Comparison of ENCODE assay signal across 16 cellular contexts in the genomic region with DNA sequence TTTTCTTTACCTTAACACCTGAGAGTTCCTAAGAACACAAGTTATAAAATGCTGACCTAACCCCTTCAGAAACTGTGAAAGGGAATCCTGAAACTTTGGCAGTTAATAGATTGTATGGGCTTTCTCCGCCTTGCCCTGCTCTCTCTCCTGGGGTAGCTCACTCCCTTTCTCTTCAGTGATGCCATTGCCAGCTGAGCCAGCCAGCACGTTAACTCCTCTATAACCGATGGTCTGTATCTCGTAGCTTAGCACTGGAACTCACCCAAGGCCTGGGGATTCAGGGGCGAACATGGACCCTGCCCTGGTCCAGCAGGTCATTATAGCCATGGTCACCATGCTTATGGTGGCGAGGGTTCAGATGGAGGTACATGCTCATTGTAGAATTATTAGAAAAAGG. TPM values are rescaled to one million over a fixed set of nuclear protein-coding genes. Genes with fewer than 3 reads are reported as not detected.
DNase-seq lines count a peak whose midpoint lies in the region; ATAC-seq and TF ChIP-seq lines count a peak whose summit lies in the region.
"Had no signal": no experiment of that assay in that cellular context is flagged by ENCODE, and none has a peak within 500 bp of the region (broad histone marks: within the 10 kb centered on the region; RNA-seq: fewer than 3 reads in every experiment).

No MANE protein-coding gene starts in this region.

- H3K9me3 Mint-ChIP-seq in activated T-cell treated with anti-CD3 and anti-CD28 coated beads, Interleukin-2, amount 50 U/mL, for 24 hours, result no peaks in the 10 kb centered on the region
- no peaks in the 10 kb centered on the region for H3K9me3 Mint-ChIP-seq in activated T-helper 17 cell treated with anti-CD3 and anti-CD28 coated beads, Interleukin-2, amount 50 U/mL, for 72 hours
- H3K9me3 Mint-ChIP-seq in HFFc6, result no peaks in the 10 kb centered on the region
- H3K9me3 Mint-ChIP-seq: endodermal cell had no signal

- ATAC-seq in activated T-helper 17 cell treated with anti-CD3 and anti-CD28 coated beads, Interleukin-2, amount 50 U/mL, for 72 hours (replicated peaks), result no peak
- ATAC-seq in GM19463 (IDR thresholded peaks at IDR 0.05; ENCODE audit: unreplicated experiment), result no peak
- ATAC-seq: A549 had no signal

- H3K27ac Mint-ChIP-seq in activated T-cell treated with anti-CD3 and anti-CD28 coated beads, Interleukin-2, amount 50 U/mL, for 24 hours, result peak overlapping the region; percentile 80
- peak overlapping the region; percentile 6 for H3K27ac Mint-ChIP-seq in activated T-helper 17 cell treated with anti-CD3 and anti-CD28 coated beads, Interleukin-2, amount 50 U/mL, for 72 hours
- no peak overlapping the region for H3K27ac Mint-ChIP-seq in HFFc6

- DNase-seq in activated T-cell treated with anti-CD3 and anti-CD28 coated beads, Interleukin-2, amount 50 U/mL, for 24 hours, result no peak
- no peak for DNase-seq in activated T-cell treated with anti-CD3 and anti-CD28 coated beads, Interleukin-2, amount 50 U/mL, for 1 hour
- peak; percentile 43 for DNase-seq in medulla oblongata (ENCODE audit: extremely low spot score)
- peak in 4 of 49 donors; percentile 19 to 30 (median 22) for DNase-seq in substantia nigra (lab: John Stamatoyannopoulos, UW)
- DNase-seq in HFFc6, result no peak
- DNase-seq in NCI-H1105 (lab: John Stamatoyannopoulos, UW), result no peak
- DNase-seq: activated CD4-positive, alpha-beta T cell treated with anti-CD3 and anti-CD28 coated beads, Interleukin-2, amount 50 U/mL, for 48 hours; activated gamma-delta T cell; endodermal cell; GDM1; ovary; SIG-M5; stimulated activated CD4-positive, alpha-beta T cell treated with anti-CD3 and anti-CD28 coated beads, Interleukin-12 subunit alpha, Interleukin-12 subunit beta, amount 100 ng/mL, for 4 hours had no signal

- H3K27me3 Mint-ChIP-seq in activated T-cell treated with anti-CD3 and anti-CD28 coated beads, Interleukin-2, amount 50 U/mL, for 24 hours, result no peaks in the 10 kb centered on the region
- H3K27me3 Mint-ChIP-seq in activated T-helper 17 cell treated with anti-CD3 and anti-CD28 coated beads, Interleukin-2, amount 50 U/mL, for 72 hours, result no peaks in the 10 kb centered on the region
- H3K27me3 Mint-ChIP-seq in HFFc6 (ENCODE audit: insufficient read depth), result peaks cover 3% of the 10 kb centered on the region

- H3K4me3 Mint-ChIP-seq in activated T-cell treated with anti-CD3 and anti-CD28 coated beads, Interleukin-2, amount 50 U/mL, for 24 hours, result no peak overlapping the region
- no peak overlapping the region for H3K4me3 Mint-ChIP-seq in activated T-helper 17 cell treated with anti-CD3 and anti-CD28 coated beads, Interleukin-2, amount 50 U/mL, for 72 hours
- H3K4me3 Mint-ChIP-seq in HFFc6, result no peak overlapping the region
- H3K4me3 Mint-ChIP-seq: endodermal cell had no signal

- H3K4me1 Mint-ChIP-seq in activated T-cell treated with anti-CD3 and anti-CD28 coated beads, Interleukin-2, amount 50 U/mL, for 24 hours (ENCODE audit: low read depth), result peaks cover 31% of the 10 kb centered on the region
- peaks cover 25% of the 10 kb centered on the region for H3K4me1 Mint-ChIP-seq in activated T-helper 17 cell treated with anti-CD3 and anti-CD28 coated beads, Interleukin-2, amount 50 U/mL, for 72 hours
- H3K4me1 Mint-ChIP-seq in HFFc6 (ENCODE audit: low read depth), result peaks cover 18% of the 10 kb centered on the region

- TF ChIP-seq CTCF in HFFc6 (IDR thresholded peaks at IDR 0.05), result no peak

- H3K27ac ChIP-seq in substantia nigra (ENCODE audit: low read depth, low read length, poor library complexity, severe bottlenecking), result peak overlapping the region; percentile 96
- H3K27ac ChIP-seq: A549 had no signal

- H3K36me3 Mint-ChIP-seq in activated T-cell treated with anti-CD3 and anti-CD28 coated beads, Interleukin-2, amount 50 U/mL, for 24 hours (ENCODE audit: low read depth), result peaks cover 91% of the 10 kb centered on the region
- H3K36me3 Mint-ChIP-seq in activated T-helper 17 cell treated with anti-CD3 and anti-CD28 coated beads, Interleukin-2, amount 50 U/mL, for 72 hours (ENCODE audit: low read depth), result peaks cover 77% of the 10 kb centered on the region
- H3K36me3 Mint-ChIP-seq in HFFc6 (ENCODE audit: low read depth), result peaks cover 23% of the 10 kb centered on the region

RNA-seq across cellular contexts. Expression of a gene that starts 40.7 kb away (rescaled TPM):
- total RNA-seq in activated T-helper 17 cell treated with anti-CD3 and anti-CD28 coated beads, Interleukin-2, amount 50 U/mL, for 72 hours, result 10 to 100 TPM; 48.5 to 72.8 TPM
- 10 to 100 TPM; 24.1 to 29.4 (median 27.7) TPM for total RNA-seq in HFFc6 (2021; fragmentation: NEBNext Ultra II Directional; extraction: Animal tissue kit (Norgen Biotek cat#: 25700))

RNA-seq across cellular contexts. Expression of a gene that starts 54.4 kb away (rescaled TPM):
- total RNA-seq in activated T-helper 17 cell treated with anti-CD3 and anti-CD28 coated beads, Interleukin-2, amount 50 U/mL, for 72 hours, result 10 to 100 TPM; 40.4 to 42.0 TPM
- 10 to 100 TPM; 13.7 to 20.0 (median 16.6) TPM for total RNA-seq in HFFc6 (2021; fragmentation: NEBNext Ultra II Directional; extraction: Animal tissue kit (Norgen Biotek cat#: 25700))
